ENCODE assay signal across 1 cellular context in the genomic region with DNA sequence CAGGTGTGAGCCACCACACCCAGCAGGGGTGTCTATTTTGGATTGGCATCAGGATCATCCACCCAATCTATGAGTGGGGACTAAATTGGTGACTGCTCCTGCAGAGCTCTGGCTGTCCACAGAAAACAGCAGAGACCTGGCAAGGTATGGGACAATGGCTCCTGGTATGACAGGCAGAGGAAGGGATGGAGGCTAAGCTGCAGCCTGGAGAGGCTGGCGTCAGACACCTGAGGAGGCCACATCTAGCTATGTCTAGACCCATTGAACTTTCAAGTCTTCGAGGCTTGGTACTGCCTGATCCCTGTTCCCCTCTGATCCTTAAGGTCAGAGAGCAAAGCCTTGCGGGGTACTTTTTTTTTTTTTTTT.
A peak's percentile ranks its signal among the peaks of the same experiment; 100 is the strongest.
TF ChIP-seq lines count a peak whose summit lies in the region.

No MANE protein-coding gene starts in this region.

TF ChIP-seq in HepG2, 621 proteins besides CTCF, POLR2A, EP300 and RAD21:
- TF ChIP-seq ETV6 (CRISPR knock-in tag; conservative IDR thresholded peaks at IDR 0.05), result no peak
- TF ChIP-seq ZNF644 (CRISPR knock-in tag; IDR thresholded peaks at IDR 0.05; ENCODE audit: low read depth), result no peak
- 0 out of 2 replicates have a peak, but pooled peaks have one; percentile 2 for TF ChIP-seq ZIK1 (CRISPR knock-in tag; IDR thresholded peaks at IDR 0.05; ENCODE audit: borderline replicate concordance, low read depth)
- TF ChIP-seq SMAD3 (CRISPR knock-in tag; IDR thresholded peaks at IDR 0.05), result no peak
- no peak for TF ChIP-seq ELK4 (CRISPR knock-in tag; IDR thresholded peaks at IDR 0.05; ENCODE audit: borderline replicate concordance)
- 0 out of 2 replicates have a peak, but pooled peaks have one; percentile 4 for TF ChIP-seq POGZ (CRISPR knock-in tag; IDR thresholded peaks at IDR 0.05)
- TF ChIP-seq GFI1 (CRISPR knock-in tag; IDR thresholded peaks at IDR 0.05; ENCODE audit: borderline replicate concordance), result no peak
- TF ChIP-seq, protein P1, sequence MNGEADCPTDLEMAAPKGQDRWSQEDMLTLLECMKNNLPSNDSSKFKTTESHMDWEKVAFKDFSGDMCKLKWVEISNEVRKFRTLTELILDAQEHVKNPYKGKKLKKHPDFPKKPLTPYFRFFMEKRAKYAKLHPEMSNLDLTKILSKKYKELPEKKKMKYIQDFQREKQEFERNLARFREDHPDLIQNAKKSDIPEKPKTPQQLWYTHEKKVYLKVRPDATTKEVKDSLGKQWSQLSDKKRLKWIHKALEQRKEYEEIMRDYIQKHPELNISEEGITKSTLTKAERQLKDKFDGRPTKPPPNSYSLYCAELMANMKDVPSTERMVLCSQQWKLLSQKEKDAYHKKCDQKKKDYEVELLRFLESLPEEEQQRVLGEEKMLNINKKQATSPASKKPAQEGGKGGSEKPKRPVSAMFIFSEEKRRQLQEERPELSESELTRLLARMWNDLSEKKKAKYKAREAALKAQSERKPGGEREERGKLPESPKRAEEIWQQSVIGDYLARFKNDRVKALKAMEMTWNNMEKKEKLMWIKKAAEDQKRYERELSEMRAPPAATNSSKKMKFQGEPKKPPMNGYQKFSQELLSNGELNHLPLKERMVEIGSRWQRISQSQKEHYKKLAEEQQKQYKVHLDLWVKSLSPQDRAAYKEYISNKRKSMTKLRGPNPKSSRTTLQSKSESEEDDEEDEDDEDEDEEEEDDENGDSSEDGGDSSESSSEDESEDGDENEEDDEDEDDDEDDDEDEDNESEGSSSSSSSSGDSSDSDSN (CRISPR knock-in tag; IDR thresholded peaks at IDR 0.05), result peak; percentile 5; the same call in 1 of the 2 replicates
- TF ChIP-seq ZNF713 (CRISPR knock-in tag; IDR thresholded peaks at IDR 0.05), result no peak
- no peak for TF ChIP-seq ZNF121 (CRISPR knock-in tag; IDR thresholded peaks at IDR 0.05)
- no peak for TF ChIP-seq SMAD9 (CRISPR knock-in tag; IDR thresholded peaks at IDR 0.05)
- no peak for TF ChIP-seq TCF12 (IDR thresholded peaks at IDR 0.05)
- 0 out of 2 replicates have a peak, but pooled peaks have one; percentile 14 for TF ChIP-seq TCF12 (CRISPR knock-in tag; IDR thresholded peaks at IDR 0.05)
- TF ChIP-seq ZNF33A (CRISPR knock-in tag; IDR thresholded peaks at IDR 0.05; ENCODE audit: borderline replicate concordance), result no peak
- peak; percentile 65 for TF ChIP-seq ZNF883 (CRISPR knock-in tag; IDR thresholded peaks at IDR 0.05; ENCODE audit: not compliant biosample characterization)
- TF ChIP-seq ZNF687 (CRISPR knock-in tag; IDR thresholded peaks at IDR 0.05), result peak; percentile 29
- 0 out of 2 replicates have a peak, but pooled peaks have one; percentile 14 for TF ChIP-seq ZNF460 (CRISPR knock-in tag; IDR thresholded peaks at IDR 0.05; ENCODE audit: borderline replicate concordance)
